Comparison of ENCODE assay signal across 1 cellular context in genomic region chr7:151459726-151460473, GRCh38.
TF ChIP-seq lines count a peak whose summit lies in the region.

No MANE protein-coding gene starts in this region.

TF ChIP-seq in HepG2, 621 proteins besides CTCF, POLR2A, EP300 and RAD21 (continued from another document and continues in another):
- TF ChIP-seq ZHX2 (IDR thresholded peaks at IDR 0.05; ENCODE audit: low read depth) = no peak
- TF ChIP-seq ZHX2 (CRISPR knock-in tag; IDR thresholded peaks at IDR 0.05; ENCODE audit: borderline replicate concordance) = no peak
- no peak for TF ChIP-seq GATAD2A (CRISPR knock-in tag; IDR thresholded peaks at IDR 0.05)
- no peak for TF ChIP-seq NFE2L1 (CRISPR knock-in tag; IDR thresholded peaks at IDR 0.05; ENCODE audit: borderline replicate concordance)
- no peak for TF ChIP-seq ATF7 (IDR thresholded peaks at IDR 0.05)
- TF ChIP-seq ATF7 (CRISPR knock-in tag; IDR thresholded peaks at IDR 0.05) = peak; percentile 63; the same call in 1 of the 2 replicates
- no peak for TF ChIP-seq POLR2G (IDR thresholded peaks at IDR 0.05; ENCODE audit: low read depth, low read length)
- no peak for TF ChIP-seq ZNF24 (IDR thresholded peaks at IDR 0.05)
- no peak for TF ChIP-seq ZNF503 (CRISPR knock-in tag; IDR thresholded peaks at IDR 0.05)
- TF ChIP-seq ZNF609 (CRISPR knock-in tag; IDR thresholded peaks at IDR 0.05; ENCODE audit: borderline replicate concordance) = no peak
- no peak for TF ChIP-seq RBAK (CRISPR knock-in tag; IDR thresholded peaks at IDR 0.05)
- TF ChIP-seq MED8 (CRISPR knock-in tag; IDR thresholded peaks at IDR 0.05; ENCODE audit: insufficient replicate concordance) = no peak
- TF ChIP-seq ZNF143 (CRISPR knock-in tag; IDR thresholded peaks at IDR 0.05) = 0 out of 2 replicates have a peak, but pooled peaks have one; percentile 10
- TF ChIP-seq GABPB1 (CRISPR knock-in tag; IDR thresholded peaks at IDR 0.05) = no peak
- peak; percentile 22; the same call in 1 of the 2 replicates for TF ChIP-seq RXRA (CRISPR knock-in tag; IDR thresholded peaks at IDR 0.05)
- TF ChIP-seq NR2F1 (CRISPR knock-in tag; IDR thresholded peaks at IDR 0.05) = no peak
- TF ChIP-seq ZNF562 (CRISPR knock-in tag; IDR thresholded peaks at IDR 0.05; ENCODE audit: borderline replicate concordance) = no peak
- TF ChIP-seq SIX4 (CRISPR knock-in tag; IDR thresholded peaks at IDR 0.05) = no peak
- TF ChIP-seq ZNF766 (CRISPR knock-in tag; IDR thresholded peaks at IDR 0.05; ENCODE audit: borderline replicate concordance) = no peak
- TF ChIP-seq ZBTB33 (CRISPR knock-in tag; IDR thresholded peaks at IDR 0.05) = no peak
- no peak for TF ChIP-seq FOXO4 (CRISPR knock-in tag; conservative IDR thresholded peaks at IDR 0.05)
- no peak for TF ChIP-seq SKIL (CRISPR knock-in tag; IDR thresholded peaks at IDR 0.05; ENCODE audit: borderline replicate concordance)
- TF ChIP-seq ZNF232 (CRISPR knock-in tag; IDR thresholded peaks at IDR 0.05; ENCODE audit: borderline replicate concordance) = no peak
- TF ChIP-seq SIN3A (IDR thresholded peaks at IDR 0.05; ENCODE audit: borderline replicate concordance, low read depth, low read length) = no peak
- TF ChIP-seq ZNF781 (CRISPR knock-in tag; IDR thresholded peaks at IDR 0.05; ENCODE audit: borderline replicate concordance, not compliant biosample characterization) = no peak
- no peak for TF ChIP-seq ZNF329 (CRISPR knock-in tag; IDR thresholded peaks at IDR 0.05; ENCODE audit: low read depth)
- TF ChIP-seq ZSCAN22 (CRISPR knock-in tag; IDR thresholded peaks at IDR 0.05) = no peak
- no peak for TF ChIP-seq HOXD1 (CRISPR knock-in tag; IDR thresholded peaks at IDR 0.05)
- TF ChIP-seq ZNF510 (CRISPR knock-in tag; IDR thresholded peaks at IDR 0.05; ENCODE audit: low read depth) = no peak
- 0 out of 2 replicates have a peak, but pooled peaks have one; percentile 13 for TF ChIP-seq KAT8 (CRISPR knock-in tag; IDR thresholded peaks at IDR 0.05)
- 0 out of 2 replicates have a peak, but pooled peaks have one; percentile 25 for TF ChIP-seq SAP130 (CRISPR knock-in tag; IDR thresholded peaks at IDR 0.05; ENCODE audit: low read depth)
- no peak for TF ChIP-seq AHDC1 (CRISPR knock-in tag; IDR thresholded peaks at IDR 0.05; ENCODE audit: borderline replicate concordance)
- no peak for TF ChIP-seq FOXM1 (CRISPR knock-in tag; IDR thresholded peaks at IDR 0.05)
